Comparison of ENCODE assay signal across 10 cellular contexts in genomic region chr9:133061019-133061763, GRCh38. TPM values are rescaled to one million over a fixed set of nuclear protein-coding genes. Genes with fewer than 3 reads are reported as not detected.
A peak's percentile ranks its signal among the peaks of the same experiment; 100 is the strongest.
DNase-seq lines count a peak whose midpoint lies in the region; ATAC-seq and TF ChIP-seq lines count a peak whose summit lies in the region.
"Not testable (repeated sequence)": the region's sequence is repeated elsewhere in the genome, so short reads cannot be mapped to it uniquely, and the experiment has no call there.
"Had no signal": no experiment of that assay in that cellular context is flagged by ENCODE, and none has a peak within 500 bp of the region (broad histone marks: within the 10 kb centered on the region; RNA-seq: fewer than 3 reads in every experiment).

No MANE protein-coding gene starts in this region.

- CTCF ChIA-PET in IMR-90 (lab: Yijun Ruan, JAX), result not testable (repeated sequence)
- CTCF ChIA-PET in activated CD8-positive, alpha-beta T cell treated with anti-CD3 and anti-CD28 coated beads for 36 hours (lab: Charles Lee), result interaction anchor here (1.3 to 3.5 kb wide), 2 partner anchors 84 to 86 kb away, joined by 4 to 19 read pairs; no protein-coding TSS in a partner anchor
- CTCF ChIA-PET in MCF 10A (lab: Yijun Ruan, JAX), result interaction anchor here (1.7 kb wide), 1 partner anchor 13 kb away, joined by 5 read pairs; no protein-coding TSS in a partner anchor

- H3K9me3 Mint-ChIP-seq in activated CD8-positive, alpha-beta T cell treated with anti-CD3 and anti-CD28 coated beads for 36 hours; MCF 10A (ENCODE audit: unreplicated experiment); stimulated activated naive B cell treated with anti-CD40 and anti-IgM and Interleukin-4, amounts not matched to agents 10 μg/mL and 1 μg/mL and 100 μg/mL, for 72 hours: not testable (repeated sequence)

- POLR2A ChIA-PET in IMR-90 (lab: Charles Lee; ENCODE audit: unreplicated experiment); activated CD8-positive, alpha-beta T cell treated with anti-CD3 and anti-CD28 coated beads for 36 hours (lab: Charles Lee): not testable (repeated sequence)
- POLR2A ChIA-PET in MCF 10A (lab: Yijun Ruan, JAX), result interaction anchor here (1.6 kb wide), 1 partner anchor 30 kb away, joined by 5 read pairs; the partner anchor contains the start of gene GTF3C5

- peak overlapping the region; percentile 21; the same call in 1 of the 2 replicates for H3K27ac ChIP-seq in IMR-90 (ENCODE audit: insufficient read depth, low read length)

- peaks cover 51% of the 10 kb centered on the region for H3K4me1 Mint-ChIP-seq in activated CD8-positive, alpha-beta T cell treated with anti-CD3 and anti-CD28 coated beads for 36 hours (ENCODE audit: low read depth)
- H3K4me1 Mint-ChIP-seq in MCF 10A (ENCODE audit: insufficient read depth, unreplicated experiment), result not testable (repeated sequence)
- H3K4me1 Mint-ChIP-seq in stimulated activated naive B cell treated with anti-CD40 and anti-IgM and Interleukin-4, amounts not matched to agents 10 μg/mL and 1 μg/mL and 100 μg/mL, for 72 hours, result peaks cover 19 to 34% of the 10 kb centered on the region in 2 donors

- in situ Hi-C loops in IMR-90 (cut with MboI; ENCODE audit: low sequenced_read_pairs), result not testable (repeated sequence)

- peaks cover 19% of the 10 kb centered on the region for H3K36me3 ChIP-seq in IMR-90 (ENCODE audit: control insufficient read depth, insufficient read depth, low read length)

- H3K4me1 ChIP-seq in IMR-90 (ENCODE audit: control insufficient read depth, insufficient read depth, low read length), result not testable (repeated sequence)

- H2BK15ac ChIP-seq in IMR-90 (ENCODE audit: low read depth, low read length), result not testable (repeated sequence)

- BruUV-seq in IMR-90 (replicated peaks; lab: Mats Ljungman, UMichigan); MCF 10A (replicated peaks; lab: Mats Ljungman, UMichigan): not testable (repeated sequence)

- peak overlapping the region; percentile 37 for H2AK9ac ChIP-seq in IMR-90 (replicated peaks; ENCODE audit: low read depth, low read length, poor library complexity)

- not testable (repeated sequence) for H3K9me3 ChIP-seq in IMR-90 (ENCODE audit: control insufficient read depth, insufficient read depth, low read length)

- not testable (repeated sequence) for H3K14ac ChIP-seq in IMR-90 (replicated peaks; ENCODE audit: low read depth, low read length)

- H3K4ac ChIP-seq in IMR-90 (ENCODE audit: low read depth, low read length), result not testable (repeated sequence)

- dilution Hi-C loops in IMR-90 (cut with HindIII; ENCODE audit: low sequenced_read_pairs, unreplicated experiment), result not testable (repeated sequence)

- intact Hi-C loops in IMR-90 (cut with micrococcal nuclease); activated CD8-positive, alpha-beta T cell treated with anti-CD3 and anti-CD28 coated beads for 36 hours (cut with micrococcal nuclease); MCF 10A (cut with micrococcal nuclease): not testable (repeated sequence)

- not testable (repeated sequence) for H2BK5ac ChIP-seq in IMR-90 (ENCODE audit: low read depth, low read length, poor library complexity, severe bottlenecking)

- not testable (repeated sequence) for H3K18ac ChIP-seq in IMR-90 (ENCODE audit: low read depth, low read length)

- not testable (repeated sequence) for TF ChIP-seq CTCF in IMR-90 (conservative IDR thresholded peaks at IDR 0.05; ENCODE audit: low read depth, low read length); activated CD8-positive, alpha-beta T cell treated with anti-CD3 and anti-CD28 coated beads for 36 hours (IDR thresholded peaks at IDR 0.05); MCF 10A (IDR thresholded peaks at IDR 0.05; ENCODE audit: unreplicated experiment)

- not testable (repeated sequence) for H2BK20ac ChIP-seq in IMR-90 (ENCODE audit: low read depth, low read length)

- not testable (repeated sequence) for H2AK5ac ChIP-seq in IMR-90 (ENCODE audit: low read depth, low read length)

- H3K23ac ChIP-seq in IMR-90 (ENCODE audit: low read depth, low read length), result not testable (repeated sequence)

- peak overlapping the region; percentile 64 for H3K27ac Mint-ChIP-seq in activated CD8-positive, alpha-beta T cell treated with anti-CD3 and anti-CD28 coated beads for 36 hours
- peak overlapping the region; percentile 62 for H3K27ac Mint-ChIP-seq in MCF 10A (ENCODE audit: low read depth, unreplicated experiment)
- not testable (repeated sequence) for H3K27ac Mint-ChIP-seq in stimulated activated naive B cell treated with anti-CD40 and anti-IgM and Interleukin-4, amounts not matched to agents 10 μg/mL and 1 μg/mL and 100 μg/mL, for 72 hours

- not testable (repeated sequence) for H3K79me1 ChIP-seq in IMR-90 (ENCODE audit: low read depth in 1 of 2, low read length in 2 of 2)

- H3K9ac ChIP-seq in IMR-90 (ENCODE audit: low read depth, low read length), result not testable (repeated sequence)

- not testable (repeated sequence) for TF ChIP-seq POLR2A in IMR-90 (IDR thresholded peaks at IDR 0.05; ENCODE audit: low read depth, low read length)

- peak overlapping the region in 1 of 2 experiments; percentile 65; a peak in 2 of 4 replicates for H4K8ac ChIP-seq in IMR-90 (ENCODE audit: low read depth in 2 of 2, low read length in 2 of 2)

- peak; percentile 57 for ATAC-seq in IMR-90 (ENCODE audit: low read depth)
- ATAC-seq in activated CD8-positive, alpha-beta T cell treated with anti-CD3 and anti-CD28 coated beads for 36 hours, result peak; percentile 60
- ATAC-seq in stimulated activated naive B cell treated with anti-CD40 and anti-IgM and Interleukin-4, amounts not matched to agents 10 μg/mL and 1 μg/mL and 100 μg/mL, for 72 hours (replicated peaks), result peak; percentile 27 to 48

- H3K9me1 ChIP-seq in IMR-90 (ENCODE audit: insufficient read depth, low read length), result not testable (repeated sequence)

- H3K56ac ChIP-seq in IMR-90 (ENCODE audit: extremely low read depth, insufficient read depth, low read length), result not testable (repeated sequence)

- TF ChIP-seq RAD21 in IMR-90 (IDR thresholded peaks at IDR 0.05; ENCODE audit: low read length), result not testable (repeated sequence)

- not testable (repeated sequence) for H3K4me2 ChIP-seq in IMR-90 (ENCODE audit: low read depth, low read length)

- H3K4me3 Mint-ChIP-seq in activated CD8-positive, alpha-beta T cell treated with anti-CD3 and anti-CD28 coated beads for 36 hours; MCF 10A (ENCODE audit: unreplicated experiment); stimulated activated naive B cell treated with anti-CD40 and anti-IgM and Interleukin-4, amounts not matched to agents 10 μg/mL and 1 μg/mL and 100 μg/mL, for 72 hours: not testable (repeated sequence)

- WGBS in IMR-90 (ENCODE audit: extremely low coverage in 2 of 2, insufficient read length in 1 of 2), 2 experiments, result 49% methylated on average over 5 of the region's 14 CpGs; no CpG with 5 or more reads in 1 of the 2 experiments

- not testable (repeated sequence) for H2AFZ ChIP-seq in IMR-90 (replicated peaks; ENCODE audit: low read length, poor library complexity)

- not testable (repeated sequence) for H3K27me3 Mint-ChIP-seq in activated CD8-positive, alpha-beta T cell treated with anti-CD3 and anti-CD28 coated beads for 36 hours; MCF 10A (ENCODE audit: insufficient read depth, unreplicated experiment); stimulated activated naive B cell treated with anti-CD40 and anti-IgM and Interleukin-4, amounts not matched to agents 10 μg/mL and 1 μg/mL and 100 μg/mL, for 72 hours

- not testable (repeated sequence) for H2BK120ac ChIP-seq in IMR-90 (ENCODE audit: low read depth, low read length)

- H3K4me3 ChIP-seq in IMR-90 (ENCODE audit: insufficient read depth, low read depth, low read length), result not testable (repeated sequence)

- not testable (repeated sequence) for H4K91ac ChIP-seq in IMR-90 (ENCODE audit: insufficient read depth, low read depth, low read length)

- not testable (repeated sequence) for H4K20me1 ChIP-seq in IMR-90 (ENCODE audit: insufficient read depth, low read length)

- 0 out of 2 replicates have a peak overlapping the region, but pooled peaks have one; percentile 65 for H4K5ac ChIP-seq in IMR-90 (ENCODE audit: low read depth, low read length)

- peak; percentile 46 for DNase-seq in ELF-1 (ENCODE audit: low read depth, low spot score)
- DNase-seq in IMR-90; stimulated activated naive B cell treated with anti-CD40 and anti-IgM and Interleukin-4, amounts not matched to agents 10 μg/mL and 1 μg/mL and 100 μg/mL, for 72 hours: not testable (repeated sequence)
- peak; percentile 51 for DNase-seq in NCI-H345 (lab: John Stamatoyannopoulos, UW)
- peak; percentile 51 for DNase-seq in activated CD8-positive, alpha-beta T cell treated with anti-CD3 and anti-CD28 coated beads for 36 hours
- peak; percentile 10 for DNase-seq in MCF 10A (ENCODE audit: unreplicated experiment)
- DNase-seq in glomerular visceral epithelial cell (ENCODE audit: extremely low spot score), result peak; percentile 14
- peak; percentile 18 for DNase-seq in medulla oblongata (ENCODE audit: extremely low spot score)

- not testable (repeated sequence) for H3K27me3 ChIP-seq in IMR-90 (ENCODE audit: control insufficient read depth, insufficient read depth, low read length)

- peaks cover 21% of the 10 kb centered on the region for H3K36me3 Mint-ChIP-seq in activated CD8-positive, alpha-beta T cell treated with anti-CD3 and anti-CD28 coated beads for 36 hours (ENCODE audit: low read depth)
- H3K36me3 Mint-ChIP-seq in MCF 10A (ENCODE audit: insufficient read depth, unreplicated experiment), result not testable (repeated sequence)
- peaks cover 24 to 26% of the 10 kb centered on the region in 2 donors for H3K36me3 Mint-ChIP-seq in stimulated activated naive B cell treated with anti-CD40 and anti-IgM and Interleukin-4, amounts not matched to agents 10 μg/mL and 1 μg/mL and 100 μg/mL, for 72 hours

RNA-seq across cellular contexts. Expression of gene CEL, which starts 0.6 kb away (rescaled TPM):
- total RNA-seq in IMR-90 (2012; rRNA removed) (under 0.01 TPM in 2 replicates), MCF 10A (2022) (1.4 and 1.9 TPM in 2 replicates)
- 0.67 and 0.75 TPM in 2 replicates for polyA plus RNA-seq in IMR-90 (2012; rRNA removed)
- 0.27 and 0.51 TPM in 2 replicates for polyA plus RNA-seq in IMR-90 (2012; cell fraction: cytosol; rRNA removed)
- 5.5 and 8.5 TPM in 2 replicates for polyA plus RNA-seq in IMR-90 (2012; cell fraction: nucleus; rRNA removed; ENCODE audit: low replicate concordance)
- 1 to 10 TPM; 2.9 to 3.0 TPM for total RNA-seq in activated CD8-positive, alpha-beta T cell treated with anti-CD3 and anti-CD28 coated beads for 36 hours
- total RNA-seq: occipital lobe had no signal
- polyA plus RNA-seq: CD8-positive, alpha-beta memory T cell had no signal

RNA-seq across cellular contexts. Expression of gene GTF3C5, which starts 30.4 kb away (rescaled TPM):
- 49.1 and 51.1 TPM in 2 replicates for total RNA-seq in IMR-90 (2012; rRNA removed)
- polyA plus RNA-seq in IMR-90 (2012; rRNA removed), result 50.7 and 52.3 TPM in 2 replicates
- polyA plus RNA-seq in IMR-90 (2012; cell fraction: cytosol; rRNA removed), result 31.2 and 35.4 TPM in 2 replicates
- 128 and 155 TPM in 2 replicates for polyA plus RNA-seq in IMR-90 (2012; cell fraction: nucleus; rRNA removed; ENCODE audit: low replicate concordance)
- 10 to 100 TPM; 87.6 to 95.3 TPM for total RNA-seq in activated CD8-positive, alpha-beta T cell treated with anti-CD3 and anti-CD28 coated beads for 36 hours
- total RNA-seq in MCF 10A (2022), result 53.9 and 55.4 TPM in 2 replicates

RNA-seq across cellular contexts. Expression of gene RALGDS, which starts 59.8 kb away (rescaled TPM):
- 12.2 and 13.1 TPM in 2 replicates for total RNA-seq in IMR-90 (2012; rRNA removed)
- polyA plus RNA-seq in IMR-90 (2012; rRNA removed), result 36.9 and 37.2 TPM in 2 replicates
- 33.9 and 37.7 TPM in 2 replicates for polyA plus RNA-seq in IMR-90 (2012; cell fraction: cytosol; rRNA removed)
- polyA plus RNA-seq in IMR-90 (2012; cell fraction: nucleus; rRNA removed; ENCODE audit: low replicate concordance), result 160 and 211 TPM in 2 replicates
- total RNA-seq in activated CD8-positive, alpha-beta T cell treated with anti-CD3 and anti-CD28 coated beads for 36 hours, result 10 to 100 TPM; 80.5 to 88.2 TPM
- total RNA-seq in MCF 10A (2022), result 14.2 and 15.4 TPM in 2 replicates
